Comparison of ENCODE assay signal across 23 cellular contexts in genomic region chr2:121220995-121221394, GRCh38.
DNase-seq lines count a peak whose midpoint lies in the region; ATAC-seq and TF ChIP-seq lines count a peak whose summit lies in the region.
"Had no signal": no experiment of that assay in that cellular context is flagged by ENCODE, and none has a peak within 500 bp of the region (broad histone marks: within the 10 kb centered on the region; RNA-seq: fewer than 3 reads in every experiment).

No MANE protein-coding gene starts in this region.

- POLR2A ChIA-PET in RWPE1 (lab: Yijun Ruan, JAX; ENCODE audit: low non-redundant PET): no interaction called here

- DNase-seq in A172 (ENCODE audit: low spot score) (peak; percentile 64), HCEC 1CT (peak; percentile 6), RWPE1 (ENCODE audit: low spot score) (peak; percentile 41), foreskin fibroblast (peak; percentile 17 to 31), kidney glomerular epithelial cell (lab: John Stamatoyannopoulos, UW) (no peak)
- DNase-seq in stimulated activated CD4-positive, alpha-beta T cell treated with anti-CD3 and anti-CD28 coated beads, Interleukin-2, amount 100 ng/mL, for 24 hours: no peak
- DNase-seq: activated CD4-positive, alpha-beta T cell treated with anti-CD3 and anti-CD28 coated beads for 48 hours; activated CD8-positive, alpha-beta memory T cell treated with anti-CD3 and anti-CD28 coated beads, Interleukin-2, amount 50 U/mL, for 4 hours; activated gamma-delta T cell; CD4-positive, alpha-beta memory T cell; cerebellar nuclear complex; Karpas-422; NCI-H1417; NCI-H2171 treated with DMSO at 0.1 percent for 48 hours; NCI-H774; occipital lobe; stomach; upper lobe of left lung had no signal

- CTCF ChIA-PET in RWPE1 (lab: Yijun Ruan, JAX): interaction anchor here (0.6 kb wide), 1 partner anchor 137 kb away, joined by 3 read pairs; no protein-coding TSS in a partner anchor

- TF ChIP-seq CTCF in RWPE1 (conservative IDR thresholded peaks at IDR 0.05; ENCODE audit: low read depth) (no peak), foreskin fibroblast (IDR thresholded peaks at IDR 0.05; ENCODE audit: low read depth, low read length) (no peak)

- ATAC-seq in GM21717 (IDR thresholded peaks at IDR 0.05; ENCODE audit: unreplicated experiment) (no peak), HG02870 (IDR thresholded peaks at IDR 0.05; ENCODE audit: unreplicated experiment) (no peak)
- ATAC-seq: left lobe of liver, sciatic nerve had no signal

- H3K4me3 ChIP-seq in foreskin fibroblast (ENCODE audit: low read depth in 1 of 2, low read length in 2 of 2): no peak overlapping the region
- H3K4me3 ChIP-seq: Peyer's patch, stomach, upper lobe of left lung had no signal

- no peak overlapping the region for H3K27ac ChIP-seq in RWPE1
- H3K27ac ChIP-seq: Peyer's patch, upper lobe of left lung had no signal

Comparison
In these comparisons a context has a peak if more than half of its experiments do, and no peak if none do; other contexts are left out.
1. DNase-seq: peak in A172 (single experiment), HCEC 1CT (single experiment), RWPE1 (single experiment) and foreskin fibroblast (2 of 2); none in stimulated activated CD4-positive, alpha-beta T cell treated with anti-CD3 and anti-CD28 coated beads, Interleukin-2, amount 100 ng/mL, for 24 hours (0 of 2) and kidney glomerular epithelial cell (single experiment).